21 cellular contexts compared by ENCODE assay signal in the genomic region with DNA sequence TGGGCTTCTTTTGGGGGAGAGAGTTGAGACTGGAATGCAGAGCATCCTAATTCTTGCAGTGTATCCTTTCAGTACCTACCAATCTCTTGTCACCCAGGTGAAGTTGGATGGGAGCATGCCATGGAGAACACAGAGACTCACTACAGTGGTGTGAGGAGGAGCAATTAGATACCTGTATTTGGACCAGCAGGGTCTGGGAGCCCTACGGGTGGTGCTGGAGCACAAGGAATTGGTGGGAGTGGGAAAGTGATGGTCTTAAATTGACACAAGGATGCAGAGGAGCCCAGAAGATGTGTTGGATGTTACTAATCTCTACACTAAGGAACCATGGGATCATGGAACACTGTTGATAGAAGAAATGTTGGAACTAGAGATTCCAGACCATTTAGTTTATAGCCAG.
DNase-seq lines count a peak whose midpoint lies in the region; ATAC-seq, FAIRE-seq and TF ChIP-seq lines count a peak whose summit lies in the region.
"Had no signal": no experiment of that assay in that cellular context is flagged by ENCODE, and none has a peak within 500 bp of the region (broad histone marks: within the 10 kb centered on the region; RNA-seq: fewer than 3 reads in every experiment).

No MANE protein-coding gene starts in this region.

- no peaks in the 10 kb centered on the region for H3K79me1 ChIP-seq in H1 (ENCODE audit: low read depth, low read length)

- H3K4me3 ChIP-seq in GM23338 (no peak overlapping the region), PC-3 (ENCODE audit: low read length) (no peak overlapping the region), H1 (ENCODE audit: extremely low read depth in 1 of 4, insufficient read depth in 2 of 4, low read depth in 3 of 4, low read length in 4 of 4) (no peak overlapping the region)
- H3K4me3 ChIP-seq: BLaER1, SK-N-MC had no signal

- H3K36me3 Mint-ChIP-seq in GM23338 (ENCODE audit: low read depth) (no peaks in the 10 kb centered on the region), neural crest cell (ENCODE audit: low read depth) (no peaks in the 10 kb centered on the region)
- H3K36me3 Mint-ChIP-seq: CD4-positive, CD25-positive, alpha-beta regulatory T cell had no signal

- no peaks in the 10 kb centered on the region for H3K23me2 ChIP-seq in H1 (ENCODE audit: low read depth, low read length)

- peak; percentile 61 to 62 for TF ChIP-seq RAD21 in H1 (IDR thresholded peaks at IDR 0.05 in 1 of 2, conservative IDR thresholded peaks at IDR 0.05 in 1 of 2; ENCODE audit: low read depth in 2 of 2, low read length in 2 of 2)

- H3K79me2 ChIP-seq in GM23338 (replicated peaks; ENCODE audit: insufficient read depth) = no peaks in the 10 kb centered on the region
- no peaks in the 10 kb centered on the region for H3K79me2 ChIP-seq in PC-3 (ENCODE audit: low read length)
- no peaks in the 10 kb centered on the region for H3K79me2 ChIP-seq in H1 (ENCODE audit: control insufficient read depth in 1 of 2, insufficient read depth in 2 of 2, low read length in 2 of 2)

- H3K9me3 Mint-ChIP-seq in GM23338 (no peaks in the 10 kb centered on the region), neural crest cell (no peaks in the 10 kb centered on the region)
- H3K9me3 Mint-ChIP-seq: CD4-positive, CD25-positive, alpha-beta regulatory T cell had no signal

- BruUV-seq in PC-3 (replicated peaks; lab: Mats Ljungman, UMichigan) = no TSS peak

- H2BK120ac ChIP-seq in H1 (replicated peaks; ENCODE audit: low read depth, low read length) = no peak overlapping the region

- no peak overlapping the region for H3K4ac ChIP-seq in H1 (replicated peaks; ENCODE audit: insufficient read length, low read depth, low read length)

- H3K9me2 ChIP-seq in GM23338 (ENCODE audit: insufficient read depth) = no peaks in the 10 kb centered on the region
- no peaks in the 10 kb centered on the region for H3K9me2 ChIP-seq in PC-3 (replicated peaks; ENCODE audit: low read length)

- H2BK20ac ChIP-seq in H1 (ENCODE audit: low read length) = no peak overlapping the region

- no peak for FAIRE-seq in H1 (lab: Jason Lieb, UNC)
- FAIRE-seq: A204.1, G401.6, H54 had no signal

- H3K27ac ChIP-seq in GM23338 (ENCODE audit: low read depth) (no peak overlapping the region), PC-3 (ENCODE audit: low read length) (no peak overlapping the region), H1 (ENCODE audit: low read depth, low read length) (no peak overlapping the region)
- H3K27ac ChIP-seq: BLaER1, SK-N-MC had no signal

- no peak overlapping the region for H2BK15ac ChIP-seq in H1 (ENCODE audit: low read length)

- H3K14ac ChIP-seq in H1 (ENCODE audit: insufficient read length) = no peak overlapping the region

- H3K18ac ChIP-seq in H1 (ENCODE audit: extremely low read depth, low read length) = no peak overlapping the region

- no peak overlapping the region for H3K4me2 ChIP-seq in GM23338
- no peak overlapping the region for H3K4me2 ChIP-seq in PC-3 (ENCODE audit: low read length)
- H3K4me2 ChIP-seq in H1 (ENCODE audit: insufficient read depth in 1 of 2, low read depth in 2 of 2, low read length in 2 of 2) = no peak overlapping the region
- H3K4me2 ChIP-seq: BLaER1 had no signal

- POLR2A ChIA-PET in PC-3 (lab: Charles Lee; ENCODE audit: unreplicated experiment) (no interaction called here), H1 (lab: Charles Lee; ENCODE audit: partially characterized antibody) (no interaction called here)

- ATAC-seq in GM23338 = peak; percentile 55
- ATAC-seq in PC-3 = no peak
- ATAC-seq: Panc1 had no signal

- peaks cover 11% of the 10 kb centered on the region; the same call in 2 of the 3 replicates for H3K4me1 Mint-ChIP-seq in GM23338
- H3K4me1 Mint-ChIP-seq in neural crest cell = peaks cover 5% of the 10 kb centered on the region
- H3K4me1 Mint-ChIP-seq: CD4-positive, CD25-positive, alpha-beta regulatory T cell had no signal

- intact Hi-C loops in PC-3 (cut with micrococcal nuclease) = loop anchor here (10.0 kb wide), 1 partner anchor 168 kb away; no protein-coding TSS in a partner anchor

- H3K9ac ChIP-seq in PC-3 (ENCODE audit: low read length) (no peak overlapping the region), H1 (replicated peaks in 1 of 4; ENCODE audit: extremely low read depth in 1 of 4, low read depth in 3 of 4, low read length in 3 of 4) (no peak overlapping the region)
- H3K9ac ChIP-seq: BLaER1 had no signal

- no peak overlapping the region for H2BK5ac ChIP-seq in H1 (ENCODE audit: low read depth, low read length)

- H3K27me3 ChIP-seq in GM23338 (ENCODE audit: insufficient read depth) = no peaks in the 10 kb centered on the region
- H3K27me3 ChIP-seq in PC-3 (ENCODE audit: low read length) = no peaks in the 10 kb centered on the region
- peaks cover 0 to 1% (median 0%) of the 10 kb centered on the region in 4 experiments; a peak in 1 of 7 replicates for H3K27me3 ChIP-seq in H1 (replicated peaks in 1 of 4; ENCODE audit: control insufficient read depth in 3 of 4, extremely low read depth in 1 of 4, insufficient read depth in 3 of 4, low read length in 3 of 4)
- H3K27me3 ChIP-seq: BLaER1 had no signal

- DNase-seq in GM23338 (ENCODE audit: low spot score) (peak; percentile 15), PC-3 (peak; percentile 20), H1 (ENCODE audit: low read depth in 1 of 2, low spot score in 2 of 2) (no peak), neural crest cell (ENCODE audit: low read depth, low spot score) (no peak), NAMALWA (ENCODE audit: low spot score) (no peak), NCI-H1436 (lab: John Stamatoyannopoulos, UW) (no peak)
- no peak for DNase-seq in activated CD4-positive, alpha-beta T cell treated with anti-CD3 and anti-CD28 coated beads, Interleukin-2, amount 50 U/mL, for 48 hours
- DNase-seq: CD4-positive, CD25-positive, alpha-beta regulatory T cell; NCI-H1092 treated with DMSO at 0.1 percent for 48 hours; NCI-H1436 treated with DMSO at 0.1 percent for 48 hours; NCI-H187 treated with DMSO at 0.1 percent for 48 hours; NCI-H2107; NCI-H446 treated with DMSO at 0.1 percent for 48 hours; NCI-H526; SIG-M5 had no signal

- TF ChIP-seq EP300 in H1 (IDR thresholded peaks at IDR 0.05; ENCODE audit: borderline replicate concordance in 1 of 2, low read depth in 2 of 2, low read length in 2 of 2) = no peak

- H2AK5ac ChIP-seq in H1 (ENCODE audit: low read depth, low read length) = no peak overlapping the region

- H4K91ac ChIP-seq in H1 (replicated peaks; ENCODE audit: insufficient read length, low read length) = no peak overlapping the region

- no peak overlapping the region for H4K5ac ChIP-seq in H1 (ENCODE audit: insufficient read length, low read depth, low read length)

- CTCF ChIA-PET in PC-3 (lab: Charles Lee) (no interaction called here), H1 (lab: Charles Lee; ENCODE audit: partially characterized antibody) (interaction anchor here (0.6 to 3.2 kb wide), 5 partner anchors 25 to 992 kb away, joined by 3 to 12 read pairs (median 3); no protein-coding TSS in a partner anchor)

- H3K27me3 Mint-ChIP-seq in GM23338 (ENCODE audit: insufficient read depth, low read depth, poor library complexity) (no peaks in the 10 kb centered on the region), neural crest cell (ENCODE audit: low read depth) (no peaks in the 10 kb centered on the region)

- no peak overlapping the region for H3K23ac ChIP-seq in H1 (ENCODE audit: insufficient read length)

- H4K20me1 ChIP-seq in GM23338 (replicated peaks; ENCODE audit: insufficient read depth) (no peaks in the 10 kb centered on the region), PC-3 (ENCODE audit: low read length) (no peaks in the 10 kb centered on the region), H1 (replicated peaks in 1 of 2; ENCODE audit: control insufficient read depth in 1 of 2, insufficient read depth in 2 of 2, low read length in 2 of 2) (no peaks in the 10 kb centered on the region)
- H4K20me1 ChIP-seq: BLaER1 had no signal

- no peak overlapping the region for H3K27ac Mint-ChIP-seq in GM23338
- peak overlapping the region; percentile 70 for H3K27ac Mint-ChIP-seq in neural crest cell (ENCODE audit: unreplicated experiment)
- H3K27ac Mint-ChIP-seq: CD4-positive, CD25-positive, alpha-beta regulatory T cell had no signal

- H3K4me1 ChIP-seq in GM23338 (ENCODE audit: insufficient read depth) = no peaks in the 10 kb centered on the region
- H3K4me1 ChIP-seq in PC-3 (ENCODE audit: insufficient read depth, low read length) = peaks cover 9% of the 10 kb centered on the region
- no peaks in the 10 kb centered on the region for H3K4me1 ChIP-seq in H1 (replicated peaks in 1 of 4; ENCODE audit: control insufficient read depth in 3 of 4, insufficient read depth in 4 of 4, low read length in 3 of 4)

- H4K8ac ChIP-seq in H1 (ENCODE audit: extremely low read depth, insufficient read depth, low read length) = no peak overlapping the region

- H3K4me3 Mint-ChIP-seq in GM23338 (no peak overlapping the region), neural crest cell (no peak overlapping the region)
- H3K4me3 Mint-ChIP-seq: CD4-positive, CD25-positive, alpha-beta regulatory T cell had no signal

- no peaks in the 10 kb centered on the region for H3K36me3 ChIP-seq in GM23338 (ENCODE audit: insufficient read depth)
- H3K36me3 ChIP-seq in PC-3 (ENCODE audit: low read depth, low read length) = no peaks in the 10 kb centered on the region
- H3K36me3 ChIP-seq in H1 (ENCODE audit: control insufficient read depth in 2 of 4, insufficient read depth in 4 of 4, low read length in 3 of 4) = no peaks in the 10 kb centered on the region
- H3K36me3 ChIP-seq: BLaER1 had no signal

- H2AFZ ChIP-seq in GM23338 = no peak overlapping the region
- H2AFZ ChIP-seq in PC-3 (ENCODE audit: low read length) = no peak overlapping the region
- H2AFZ ChIP-seq in H1 (ENCODE audit: low read length) = no peak overlapping the region

- H3F3A ChIP-seq in GM23338 (replicated peaks; ENCODE audit: low read depth) (no peaks in the 10 kb centered on the region), PC-3 (ENCODE audit: low read length, unreplicated experiment) (no peaks in the 10 kb centered on the region)

- H3K9me3 ChIP-seq in PC-3 (ENCODE audit: low read length) = no peaks in the 10 kb centered on the region
- no peaks in the 10 kb centered on the region for H3K9me3 ChIP-seq in H1 (ENCODE audit: insufficient read depth in 2 of 2, low read depth in 1 of 2, low read length in 1 of 2)
- H3K9me3 ChIP-seq: BLaER1 had no signal

- no peak overlapping the region for H3K56ac ChIP-seq in H1 (replicated peaks; ENCODE audit: insufficient read length, low read depth, low read length)

- no peak overlapping the region for H2BK12ac ChIP-seq in H1 (ENCODE audit: low read depth, low read length)

- TF ChIP-seq POLR2A in H1 (IDR thresholded peaks at IDR 0.05; ENCODE audit: control extremely low read depth in 1 of 2, low read depth in 2 of 2, low read length in 2 of 2) = no peak

- peak; percentile 30 to 64; a peak in 3 of 4 replicates for TF ChIP-seq CTCF in GM23338 (conservative IDR thresholded peaks at IDR 0.05; ENCODE audit: low read depth in 2 of 2)
- no peak; the same call in 1 of the 2 replicates for TF ChIP-seq CTCF in PC-3 (conservative IDR thresholded peaks at IDR 0.05; ENCODE audit: low read depth, low read length)
- peak; percentile 9 to 26 (median 24); a peak in 3 of 4 replicates for TF ChIP-seq CTCF in H1 (IDR thresholded peaks at IDR 0.05; ENCODE audit: control extremely low read depth in 1 of 3, insufficient read depth in 1 of 3, low read depth in 1 of 3, low read length in 3 of 3)
- no peak for TF ChIP-seq CTCF in neural crest cell (conservative IDR thresholded peaks at IDR 0.05)

- 76% methylated on average over 1 of the region's 1 CpG; no CpG with 5 or more reads in 1 of the 2 experiments for WGBS in H1 (ENCODE audit: extremely low coverage in 1 of 2, insufficient coverage in 1 of 2, insufficient read length in 1 of 2, insufficient replicate concordance in 2 of 2, low coverage in 1 of 2, low lambda C conversion rate in 2 of 2, missing lambda C conversion rate in 1 of 2), 2 experiments

Comparison
In these comparisons a context has a peak if more than half of its experiments do, and no peak if none do; other contexts are left out.
1. DNase-seq: peak in GM23338 (single experiment) and PC-3 (single experiment); none in H1 (0 of 2), neural crest cell (single experiment), activated CD4-positive, alpha-beta T cell treated with anti-CD3 and anti-CD28 coated beads, Interleukin-2, amount 50 U/mL, for 48 hours (0 of 2), NAMALWA (single experiment) and NCI-H1436 (single experiment).
2. CTCF ChIP-seq: peak in GM23338 (2 of 2) and H1 (3 of 3); none in PC-3 (single experiment) and neural crest cell (single experiment).